In genomic region chr14:102537981-102538597, GRCh38 we compare ENCODE assay signal across 24 cellular contexts. TPM values are rescaled to one million over a fixed set of nuclear protein-coding genes. Genes with fewer than 3 reads are reported as not detected.
DNase-seq lines count a peak whose midpoint lies in the region; ATAC-seq, FAIRE-seq and TF ChIP-seq lines count a peak whose summit lies in the region.
"Had no signal": no experiment of that assay in that cellular context is flagged by ENCODE, and none has a peak within 500 bp of the region (broad histone marks: within the 10 kb centered on the region; RNA-seq: fewer than 3 reads in every experiment).

No MANE protein-coding gene starts in this region.

- H3K27ac ChIP-seq in SK-N-SH (ENCODE audit: low read depth in 2 of 2, low read length in 1 of 2) = no peak overlapping the region
- H3K27ac ChIP-seq in K562 (ENCODE audit: extremely low read depth, low read depth, low read length) = peak overlapping the region; percentile 75; the same call in 1 of the 3 replicates
- H3K27ac ChIP-seq in mesenchymal stem cell (ENCODE audit: low read length, poor library complexity, severe bottlenecking) = no peak overlapping the region
- H3K27ac ChIP-seq: 22Rv1, Peyer's patch, SJCRH30 had no signal

- H3K23ac ChIP-seq in mesenchymal stem cell (ENCODE audit: low read length in 2 of 2) = no peak overlapping the region

- no peaks in the 10 kb centered on the region for H3K36me3 ChIP-seq in SK-N-SH (replicated peaks in 1 of 2; ENCODE audit: control insufficient read depth in 1 of 2, insufficient read depth in 2 of 2, low read length in 1 of 2)
- no peaks in the 10 kb centered on the region for H3K36me3 ChIP-seq in K562 (ENCODE audit: control insufficient read depth, insufficient read depth, low read length)
- H3K36me3 ChIP-seq in mesenchymal stem cell (ENCODE audit: control insufficient read depth in 1 of 2, insufficient read depth in 2 of 2, low read depth in 1 of 2, low read length in 2 of 2) = no peaks in the 10 kb centered on the region
- H3K36me3 ChIP-seq: HAP-1, Peyer's patch, SJCRH30 had no signal

- H3K4me3 ChIP-seq in SK-N-SH (ENCODE audit: low read depth in 2 of 2, low read length in 1 of 2) (no peak overlapping the region), K562 (no peak overlapping the region), mesenchymal stem cell (ENCODE audit: insufficient read depth in 1 of 2, low read depth in 1 of 2, low read length in 2 of 2) (no peak overlapping the region)
- H3K4me3 ChIP-seq: GM12878, HAP-1, Peyer's patch, SJCRH30 had no signal

- no peak overlapping the region for H4K91ac ChIP-seq in mesenchymal stem cell (ENCODE audit: low read length)

- no peak for FAIRE-seq in K562 (lab: Jason Lieb, UNC)
- FAIRE-seq: GM12878, HTR-8/SVneo had no signal

- H3K18ac ChIP-seq in mesenchymal stem cell (ENCODE audit: low read depth in 1 of 2, low read length in 2 of 2) = no peak overlapping the region

- no peaks in the 10 kb centered on the region for H3K79me2 ChIP-seq in SK-N-SH (ENCODE audit: insufficient read depth)
- H3K79me2 ChIP-seq in K562 (ENCODE audit: control insufficient read depth, insufficient read depth, low read length) = no peaks in the 10 kb centered on the region

- H3K27me3 ChIP-seq in SK-N-SH (ENCODE audit: insufficient read depth) (no peaks in the 10 kb centered on the region), K562 (ENCODE audit: control insufficient read depth in 2 of 2, insufficient read depth in 2 of 2, low read length in 2 of 2) (no peaks in the 10 kb centered on the region), mesenchymal stem cell (ENCODE audit: control insufficient read depth in 1 of 2, insufficient read depth in 1 of 2, low read length in 2 of 2) (peaks cover 4 to 27% of the 10 kb centered on the region in 2 experiments)
- H3K27me3 ChIP-seq: Peyer's patch, SJCRH30 had no signal

- H4K20me1 ChIP-seq in SK-N-SH (ENCODE audit: insufficient read depth) (no peaks in the 10 kb centered on the region), K562 (replicated peaks; ENCODE audit: control insufficient read depth, insufficient read depth, low read length) (no peaks in the 10 kb centered on the region)

- no peaks in the 10 kb centered on the region for H3K9me1 ChIP-seq in K562 (ENCODE audit: control insufficient read depth, insufficient read depth, low read length)

- no peak for TF ChIP-seq RAD21 in SK-N-SH (IDR thresholded peaks at IDR 0.05; ENCODE audit: low read length)
- TF ChIP-seq RAD21 in K562 (CRISPR knock-in tag; conservative IDR thresholded peaks at IDR 0.05 in 1 of 2, IDR thresholded peaks at IDR 0.05 in 1 of 2) = no peak

- H3K9ac ChIP-seq in SK-N-SH (no peak overlapping the region), K562 (ENCODE audit: insufficient read depth in 1 of 2, low read depth in 2 of 2, low read length in 2 of 2) (peak overlapping the region in 1 of 2 experiments; percentile 76; a peak in 2 of 4 replicates), mesenchymal stem cell (ENCODE audit: low read length) (no peak overlapping the region)

- H3K14ac ChIP-seq in mesenchymal stem cell (ENCODE audit: low read length in 2 of 2) = no peak overlapping the region

- no TSS peak for BruUV-seq in K562 (replicated peaks; lab: Mats Ljungman, UMichigan)

- no peak overlapping the region for H3K4ac ChIP-seq in mesenchymal stem cell (ENCODE audit: low read depth in 1 of 2, low read length in 2 of 2)

- DNase-seq in SK-N-SH (peak; percentile 39), K562 (ENCODE audit: extremely low read depth in 1 of 4, low spot score in 3 of 4) (no peak), mesenchymal stem cell (no peak)
- no peak for DNase-seq in stimulated activated CD4-positive, alpha-beta T cell treated with anti-CD3 and anti-CD28 coated beads, Interleukin-1b, Interleukin-23, amount 100 ng/mL, for 48 hours
- DNase-seq: Caco-2, DMS 273 treated with DMSO at 0.1 percent for 48 hours, DMS79 treated with DMSO at 0.1 percent for 48 hours, Karpas-422, NCI-H2081, NCI-H2171, NCI-H345, NCI-H524 treated with DMSO at 0.1 percent for 48 hours, NCI-H82, Peyer's patch, SJCRH30, SW 1271 had no signal

- no peak overlapping the region for H2BK5ac ChIP-seq in mesenchymal stem cell (ENCODE audit: low read depth, low read length, poor library complexity, severe bottlenecking)

- H3K4me2 ChIP-seq in SK-N-SH (no peak overlapping the region), K562 (ENCODE audit: insufficient read depth, low read length) (no peak overlapping the region), mesenchymal stem cell (ENCODE audit: low read length, poor library complexity, severe bottlenecking) (no peak overlapping the region)

- H3K9me2 ChIP-seq in SK-N-SH = no peaks in the 10 kb centered on the region

- TF ChIP-seq EP300 in SK-N-SH (IDR thresholded peaks at IDR 0.05; ENCODE audit: borderline replicate concordance in 1 of 2, low read depth in 1 of 2, low read length in 1 of 2) = no peak
- no peak for TF ChIP-seq EP300 in K562 (IDR thresholded peaks at IDR 0.05; ENCODE audit: low read length)

- no peak overlapping the region for H2AFZ ChIP-seq in SK-N-SH (ENCODE audit: low read depth)
- H2AFZ ChIP-seq in K562 (ENCODE audit: low read depth, low read length) = no peak overlapping the region
- no peak overlapping the region for H2AFZ ChIP-seq in mesenchymal stem cell (ENCODE audit: low read depth, low read length)

- 84% methylated on average over 13 of the region's 15 CpGs for WGBS in SK-N-SH (ENCODE audit: low lambda C conversion rate)
- WGBS in K562 (ENCODE audit: insufficient coverage, low coverage, missing lambda C conversion rate) = 80% methylated on average over 9 of the region's 15 CpGs
- WGBS in mesenchymal stem cell = 89% methylated on average over 15 of the region's 15 CpGs

- in situ Hi-C loops in K562 (cut with MboI) = loop anchor here (5.0 kb wide), 1 partner anchor 49 kb away; no protein-coding TSS in a partner anchor

- TF ChIP-seq CTCF in SK-N-SH (IDR thresholded peaks at IDR 0.05) = no peak
- TF ChIP-seq CTCF in K562 (IDR thresholded peaks at IDR 0.05 in 2 of 3, conservative IDR thresholded peaks at IDR 0.05 in 1 of 3; ENCODE audit: insufficient read depth in 2 of 3, low read depth in 1 of 3, low read length in 3 of 3) = no peak

- H2BK120ac ChIP-seq in mesenchymal stem cell (ENCODE audit: low read depth, low read length) = no peak overlapping the region

- CTCF ChIA-PET in SK-N-SH (lab: Yijun Ruan, JAX) = interaction anchor here (1.4 kb wide), 1 partner anchor 16 kb away, joined by 3 read pairs; no protein-coding TSS in a partner anchor
- CTCF ChIA-PET in K562 (lab: Yijun Ruan, JAX; ENCODE audit: low intra/inter-chr PET ratio) = no interaction called here

- no peaks in the 10 kb centered on the region for H3F3A ChIP-seq in SK-N-SH (replicated peaks; ENCODE audit: insufficient read depth)

- H3K79me1 ChIP-seq in mesenchymal stem cell (replicated peaks; ENCODE audit: low read length, poor library complexity, severe bottlenecking) = no peaks in the 10 kb centered on the region

- H2BK12ac ChIP-seq in mesenchymal stem cell (ENCODE audit: low read length in 2 of 2) = no peak overlapping the region

- ATAC-seq in SK-N-SH treated with all-trans-retinoic acid at 6 μM for 48 hours (no peak), K562 (no peak), GM21529 (IDR thresholded peaks at IDR 0.05; ENCODE audit: unreplicated experiment) (no peak), HG03025 (IDR thresholded peaks at IDR 0.05; ENCODE audit: low FRiP score, unreplicated experiment) (no peak), GM18868 (IDR thresholded peaks at IDR 0.05; ENCODE audit: unreplicated experiment) (no peak)
- ATAC-seq: GM12878 had no signal

- H3K4me1 ChIP-seq in SK-N-SH (ENCODE audit: control insufficient read depth in 1 of 2, insufficient read depth in 2 of 2, low read depth in 1 of 2, low read length in 1 of 2) (peaks cover 14 to 22% of the 10 kb centered on the region in 2 experiments; a peak in 2 of 4 replicates), K562 (replicated peaks in 1 of 2; ENCODE audit: control insufficient read depth in 2 of 2, insufficient read depth in 2 of 2, low read length in 2 of 2) (peaks cover 28 to 45% of the 10 kb centered on the region in 2 experiments), mesenchymal stem cell (ENCODE audit: control insufficient read depth, insufficient read depth, low read depth, low read length) (peaks cover 11% of the 10 kb centered on the region)

- peak overlapping the region; percentile 64 for H2BK15ac ChIP-seq in mesenchymal stem cell (ENCODE audit: low read depth, poor library complexity, severe bottlenecking)

- no peaks in the 10 kb centered on the region for H3K9me3 ChIP-seq in SK-N-SH
- H3K9me3 ChIP-seq in K562 (replicated peaks; ENCODE audit: control insufficient read depth, insufficient read depth, low read depth, low read length) = no peaks in the 10 kb centered on the region
- no peaks in the 10 kb centered on the region for H3K9me3 ChIP-seq in mesenchymal stem cell (ENCODE audit: control insufficient read depth, low read length)
- H3K9me3 ChIP-seq: Caco-2, HAP-1, Peyer's patch, SJCRH30 had no signal

- no peak for TF ChIP-seq POLR2A in K562 (conservative IDR thresholded peaks at IDR 0.05)

- POLR2A ChIA-PET in SK-N-SH (lab: Yijun Ruan, JAX) = no interaction called here
- POLR2A ChIA-PET in K562 (lab: Yijun Ruan, JAX) = interaction anchor here (0.5 to 0.7 kb wide), 2 partner anchors 105 to 150 kb away, joined by 3 to 5 read pairs; no protein-coding TSS in a partner anchor

- no peak overlapping the region for H2AK5ac ChIP-seq in mesenchymal stem cell (ENCODE audit: low read length, severe bottlenecking)

- no peak overlapping the region for H4K8ac ChIP-seq in mesenchymal stem cell (ENCODE audit: low read length)

- intact Hi-C loops in K562 (cut with micrococcal nuclease) = no loop called here

RNA-seq across cellular contexts. Expression of gene ANKRD9, which starts 28.5 kb away (rescaled TPM):
- polyA plus RNA-seq in SK-N-SH (2012; rRNA removed) (21.3 and 21.4 TPM in 2 replicates), K562 (2011; rRNA removed) (15.4 and 20.4 TPM in 2 replicates), K562 (2014; fragmentation: Illumina TruSeq; extraction: Trizol) (4.0 and 4.3 TPM in 2 replicates), K562 (2014; fragmentation: Nextera tagmentation; extraction: Ambion mirVana) (under 1 TPM; 0.04 to 0.06 TPM), K562 (2014; rRNA removed) (27.5 and 29.9 TPM in 2 replicates)
- polyA plus RNA-seq in SK-N-SH (2012; cell fraction: cytosol; rRNA removed) = 6.2 and 10.8 TPM in 2 replicates
- 85.4 and 152 TPM in 2 replicates for polyA plus RNA-seq in SK-N-SH (2012; cell fraction: nucleus; rRNA removed)
- 19.3 and 49.4 TPM in 2 replicates for total RNA-seq in K562 (2011; cell fraction: chromatin; rRNA removed; ENCODE audit: low replicate concordance)
- 48.4 and 58.8 TPM in 2 replicates for total RNA-seq in K562 (2011; cell fraction: nucleolus; rRNA removed)
- 30.0 and 36.6 TPM in 2 replicates for total RNA-seq in K562 (2011; cell fraction: nucleoplasm; rRNA removed)
- total RNA-seq in K562 (2014; rRNA removed) (29.4 and 29.5 TPM in 2 replicates), K562 (2014; rRNA removed; fragmentation: Illumina TruSeq; extraction: Trizol) (3.3 and 3.7 TPM in 2 replicates), K562 (2015; rRNA removed; fragmentation: Illumina TruSeq; extraction: Trizol) (5.0 and 5.3 TPM in 2 replicates), K562 (2021) (32.9 and 34.8 TPM in 2 replicates)
- polyA plus RNA-seq in K562 (2011; cell fraction: cytosol; rRNA removed) = 26.0 and 97.0 TPM in 2 replicates
- polyA plus RNA-seq in K562 (2011; cell fraction: nucleus; rRNA removed) = 106 and 194 TPM in 2 replicates
- 12.9 and 30.7 TPM in 2 replicates for polyA plus RNA-seq in K562 (2012)
- polyA minus RNA-seq in K562 (2011; rRNA and poly(A)+ RNA removed) = 3.5 and 3.7 TPM in 2 replicates
- polyA minus RNA-seq in K562 (2011; cell fraction: cytosol; rRNA and poly(A)+ RNA removed) = 7.4 and 12.8 TPM in 2 replicates
- 18.6 and 23.2 TPM in 2 replicates for polyA minus RNA-seq in K562 (2011; cell fraction: nucleus; rRNA and poly(A)+ RNA removed)
- polyA plus RNA-seq in mesenchymal stem cell (2013, experiment 1 of 2) = 10.3 TPM
- 10.2 TPM for polyA plus RNA-seq in mesenchymal stem cell (2013, experiment 2 of 2)

RNA-seq across cellular contexts. Expression of gene RCOR1, which starts 54.4 kb away (rescaled TPM):
- polyA plus RNA-seq in SK-N-SH (2012; rRNA removed) (8.5 and 8.8 TPM in 2 replicates), K562 (2011; rRNA removed) (28.7 and 29.3 TPM in 2 replicates), K562 (2014; fragmentation: Illumina TruSeq; extraction: Trizol) (35.3 and 35.6 TPM in 2 replicates), K562 (2014; fragmentation: Nextera tagmentation; extraction: Ambion mirVana) (10 to 100 TPM in 1 of 2 experiments, 1 to 10 TPM in 1; 8.5 to 10.9 TPM), K562 (2014; rRNA removed) (16.9 and 19.1 TPM in 2 replicates)
- 10.9 and 11.4 TPM in 2 replicates for polyA plus RNA-seq in SK-N-SH (2012; cell fraction: cytosol; rRNA removed)
- 9.1 and 15.4 TPM in 2 replicates for polyA plus RNA-seq in SK-N-SH (2012; cell fraction: nucleus; rRNA removed)
- total RNA-seq in K562 (2011; cell fraction: chromatin; rRNA removed; ENCODE audit: low replicate concordance) = 52.9 and 97.1 TPM in 2 replicates
- total RNA-seq in K562 (2011; cell fraction: nucleolus; rRNA removed) = 37.2 and 37.4 TPM in 2 replicates
- 55.9 and 83.7 TPM in 2 replicates for total RNA-seq in K562 (2011; cell fraction: nucleoplasm; rRNA removed)
- total RNA-seq in K562 (2014; rRNA removed) (12.8 and 14.5 TPM in 2 replicates), K562 (2014; rRNA removed; fragmentation: Illumina TruSeq; extraction: Trizol) (28.4 and 34.6 TPM in 2 replicates), K562 (2015; rRNA removed; fragmentation: Illumina TruSeq; extraction: Trizol) (20.9 and 21.6 TPM in 2 replicates), K562 (2021) (39.9 and 47.9 TPM in 2 replicates)
- 14.3 and 23.5 TPM in 2 replicates for polyA plus RNA-seq in K562 (2011; cell fraction: cytosol; rRNA removed)
- 28.5 and 38.9 TPM in 2 replicates for polyA plus RNA-seq in K562 (2011; cell fraction: nucleus; rRNA removed)
- polyA plus RNA-seq in K562 (2012) = 21.9 and 22.8 TPM in 2 replicates
- 34.1 and 35.8 TPM in 2 replicates for polyA minus RNA-seq in K562 (2011; rRNA and poly(A)+ RNA removed)
- polyA minus RNA-seq in K562 (2011; cell fraction: cytosol; rRNA and poly(A)+ RNA removed) = 22.5 and 26.1 TPM in 2 replicates
- polyA minus RNA-seq in K562 (2011; cell fraction: nucleus; rRNA and poly(A)+ RNA removed) = 12.4 and 24.8 TPM in 2 replicates
- 13.8 TPM for polyA plus RNA-seq in mesenchymal stem cell (2013, experiment 1 of 2)
- 13.5 TPM for polyA plus RNA-seq in mesenchymal stem cell (2013, experiment 2 of 2)
